ENCODE assay signal across 8 cellular contexts in genomic region chr9:38160613-38161215, GRCh38.
A peak's percentile ranks its signal among the peaks of the same experiment; 100 is the strongest.
DNase-seq lines count a peak whose midpoint lies in the region; ATAC-seq lines count a peak whose summit lies in the region.

No MANE protein-coding gene starts in this region.

- no peaks in the 10 kb centered on the region for H3K27me3 ChIP-seq in SJCRH30

- no peak overlapping the region for H3K4me3 ChIP-seq in SJCRH30

- H3K27ac ChIP-seq in SJCRH30, result no peak overlapping the region

- peak; percentile 28 for DNase-seq in COR-L47 (lab: John Stamatoyannopoulos, UW)
- DNase-seq in SJCRH30, result peak; percentile 60 to 82
- peak; percentile 6 to 39 (median 30) for DNase-seq in activated naive CD4-positive, alpha-beta T cell (lab: John Stamatoyannopoulos, UW)
- peak; percentile 63 for DNase-seq in Right ventricle myocardium superior
- DNase-seq in sciatic nerve (ENCODE audit: low spot score), result peak; percentile 68

- no peaks in the 10 kb centered on the region for H3K36me3 ChIP-seq in SJCRH30

- intact Hi-C loops in Right ventricle myocardium superior (cut with DNase I), result loop anchor here (5.0 kb wide), 1 partner anchor 248 kb away; no protein-coding TSS in a partner anchor
- intact Hi-C loops in sciatic nerve (cut with DNase I), result no loop called here

- peak; percentile 58 for ATAC-seq in HG02973 (IDR thresholded peaks at IDR 0.05; ENCODE audit: unreplicated experiment)
- ATAC-seq in Right ventricle myocardium superior (ENCODE audit: poor library complexity), result peak; percentile 69
- ATAC-seq in sciatic nerve, result peak; percentile 35
- no peak for ATAC-seq in GM19328 (IDR thresholded peaks at IDR 0.05; ENCODE audit: unreplicated experiment)
- ATAC-seq in HG02970 (IDR thresholded peaks at IDR 0.05; ENCODE audit: low FRiP score, unreplicated experiment), result no peak

- no peaks in the 10 kb centered on the region for H3K4me1 ChIP-seq in SJCRH30

- H3K9me3 ChIP-seq in SJCRH30 (replicated peaks), result no peaks in the 10 kb centered on the region

Comparison
In these comparisons a context has a peak if more than half of its experiments do, and no peak if none do; other contexts are left out.
1. ATAC-seq: peak in HG02973 (single experiment), Right ventricle myocardium superior (single experiment) and sciatic nerve (single experiment); none in GM19328 (single experiment) and HG02970 (single experiment).
2. Peak in every context shown above with its lines, with median percentiles within 50 percentile points of each other: DNase-seq.